Comparison of ENCODE assay signal across 15 cellular contexts in the genomic region with DNA sequence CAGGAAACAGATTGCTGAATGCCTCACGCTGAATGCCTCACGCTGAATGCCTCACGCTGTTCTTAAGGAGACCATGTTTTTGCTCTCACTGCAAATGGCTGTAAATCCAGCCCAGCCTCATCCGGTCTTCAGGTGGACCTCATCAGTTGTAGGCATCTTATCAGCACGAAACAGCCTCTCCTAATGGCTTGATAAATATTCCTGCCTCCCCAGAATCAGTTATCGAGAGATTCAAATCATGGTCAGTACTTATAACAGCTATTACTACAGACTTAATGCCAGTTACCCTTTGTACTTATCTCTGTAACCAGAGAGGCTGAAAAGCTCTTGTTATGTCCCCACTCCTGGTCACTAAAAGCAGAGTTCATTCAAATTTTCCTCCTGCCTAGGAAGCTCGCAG.
DNase-seq lines count a peak whose midpoint lies in the region; ATAC-seq, FAIRE-seq and TF ChIP-seq lines count a peak whose summit lies in the region.
"Had no signal": no experiment of that assay in that cellular context is flagged by ENCODE, and none has a peak within 500 bp of the region (broad histone marks: within the 10 kb centered on the region; RNA-seq: fewer than 3 reads in every experiment).

No MANE protein-coding gene starts in this region.

- H3K14ac ChIP-seq in H1 (ENCODE audit: insufficient read length), result no peak overlapping the region

- H2AK5ac ChIP-seq in H1 (ENCODE audit: low read depth, low read length), result no peak overlapping the region

- H4K20me1 ChIP-seq in H1 (replicated peaks in 1 of 2; ENCODE audit: control insufficient read depth in 1 of 2, insufficient read depth in 2 of 2, low read length in 2 of 2), result no peaks in the 10 kb centered on the region
- H4K20me1 ChIP-seq: BLaER1 treated with 17β-estradiol and CSF1 and Interleukin-3, amounts not matched to agents 10 nM and 100 nM had no signal

- H3K4me3 Mint-ChIP-seq in mesothelial cell of epicardium, result no peak overlapping the region

- peaks cover 66% of the 10 kb centered on the region for H3K4me1 Mint-ChIP-seq in mesothelial cell of epicardium

- H2BK20ac ChIP-seq in H1 (ENCODE audit: low read length), result no peak overlapping the region

- H4K8ac ChIP-seq in H1 (ENCODE audit: extremely low read depth, insufficient read depth, low read length), result no peak overlapping the region

- H3K36me3 Mint-ChIP-seq in mesothelial cell of epicardium, result no peaks in the 10 kb centered on the region

- H3K4me3 ChIP-seq in H1 (ENCODE audit: extremely low read depth in 1 of 4, insufficient read depth in 2 of 4, low read depth in 3 of 4, low read length in 4 of 4), result no peak overlapping the region
- H3K4me3 ChIP-seq: BLaER1 treated with 17β-estradiol and CSF1 and Interleukin-3, amounts not matched to agents 10 nM and 100 nM had no signal

- WGBS in H1 (ENCODE audit: extremely low coverage in 1 of 2, insufficient coverage in 1 of 2, insufficient read length in 1 of 2, insufficient replicate concordance in 2 of 2, low coverage in 1 of 2, low lambda C conversion rate in 2 of 2, missing lambda C conversion rate in 1 of 2), 2 experiments, result 62% methylated on average over 7 of the region's 7 CpGs; no CpG with 5 or more reads in 1 of the 2 experiments

- TF ChIP-seq POLR2A in H1 (IDR thresholded peaks at IDR 0.05; ENCODE audit: control extremely low read depth in 1 of 2, low read depth in 2 of 2, low read length in 2 of 2), result no peak

- no peaks in the 10 kb centered on the region for H3K23me2 ChIP-seq in H1 (ENCODE audit: low read depth, low read length)

- no peaks in the 10 kb centered on the region for H3K9me3 ChIP-seq in H1 (ENCODE audit: insufficient read depth in 2 of 2, low read depth in 1 of 2, low read length in 1 of 2)
- H3K9me3 ChIP-seq: BLaER1 treated with 17β-estradiol and CSF1 and Interleukin-3, amounts not matched to agents 10 nM and 100 nM had no signal

- no peaks in the 10 kb centered on the region for H3K9me3 Mint-ChIP-seq in mesothelial cell of epicardium

- no peak for ATAC-seq in SK-N-SH treated with all-trans-retinoic acid at 6 μM for 48 hours

- H2BK120ac ChIP-seq in H1 (replicated peaks; ENCODE audit: low read depth, low read length), result no peak overlapping the region

- no peak overlapping the region for H4K5ac ChIP-seq in H1 (ENCODE audit: insufficient read length, low read depth, low read length)

- POLR2A ChIA-PET in H1 (lab: Charles Lee; ENCODE audit: partially characterized antibody), result interaction anchor here (0.5 kb wide), 1 partner anchor 31 kb away, joined by 3 read pairs; no protein-coding TSS in a partner anchor

- no peak overlapping the region for H3K4me2 ChIP-seq in H1 (ENCODE audit: insufficient read depth in 1 of 2, low read depth in 2 of 2, low read length in 2 of 2)
- H3K4me2 ChIP-seq: BLaER1 treated with 17β-estradiol and CSF1 and Interleukin-3, amounts not matched to agents 10 nM and 100 nM had no signal

- no peak overlapping the region for H3K27ac ChIP-seq in H1 (ENCODE audit: low read depth, low read length)
- H3K27ac ChIP-seq: BLaER1 treated with 17β-estradiol and CSF1 and Interleukin-3, amounts not matched to agents 10 nM and 100 nM had no signal

- TF ChIP-seq CTCF in H1 (IDR thresholded peaks at IDR 0.05; ENCODE audit: control extremely low read depth in 1 of 3, insufficient read depth in 1 of 3, low read depth in 1 of 3, low read length in 3 of 3) (no peak), mesothelial cell of epicardium (IDR thresholded peaks at IDR 0.05; ENCODE audit: unreplicated experiment) (no peak)

- no peak overlapping the region for H4K91ac ChIP-seq in H1 (replicated peaks; ENCODE audit: insufficient read length, low read length)

- FAIRE-seq in H1 (lab: Jason Lieb, UNC), result no peak

- in situ Hi-C loops in KBM-7 (cut with MboI; ENCODE audit: low pct_unique_long_range_greater_than_20kb, low sequenced_read_pairs), result no loop called here

- H2BK15ac ChIP-seq in H1 (ENCODE audit: low read length), result no peak overlapping the region

- H3K23ac ChIP-seq in H1 (ENCODE audit: insufficient read length), result no peak overlapping the region

- H3K36me3 ChIP-seq in H1 (ENCODE audit: control insufficient read depth in 2 of 4, insufficient read depth in 4 of 4, low read length in 3 of 4), result no peaks in the 10 kb centered on the region
- H3K36me3 ChIP-seq: BLaER1 treated with 17β-estradiol and CSF1 and Interleukin-3, amounts not matched to agents 10 nM and 100 nM had no signal

- no peaks in the 10 kb centered on the region for H3K79me1 ChIP-seq in H1 (ENCODE audit: low read depth, low read length)

- no peak overlapping the region for H3K9ac ChIP-seq in H1 (replicated peaks in 1 of 4; ENCODE audit: extremely low read depth in 1 of 4, low read depth in 3 of 4, low read length in 3 of 4)
- H3K9ac ChIP-seq: BLaER1 treated with 17β-estradiol and CSF1 and Interleukin-3, amounts not matched to agents 10 nM and 100 nM had no signal

- no peak overlapping the region for H3K4ac ChIP-seq in H1 (replicated peaks; ENCODE audit: insufficient read length, low read depth, low read length)

- H3K27me3 ChIP-seq in H1 (replicated peaks in 1 of 4; ENCODE audit: control insufficient read depth in 3 of 4, extremely low read depth in 1 of 4, insufficient read depth in 3 of 4, low read length in 3 of 4), result no peaks in the 10 kb centered on the region
- H3K27me3 ChIP-seq: BLaER1 treated with 17β-estradiol and CSF1 and Interleukin-3, amounts not matched to agents 10 nM and 100 nM had no signal

- H2BK12ac ChIP-seq in H1 (ENCODE audit: low read depth, low read length), result no peak overlapping the region

- H3K18ac ChIP-seq in H1 (ENCODE audit: extremely low read depth, low read length), result no peak overlapping the region

- CTCF ChIA-PET in H1 (lab: Charles Lee; ENCODE audit: partially characterized antibody), result interaction anchor here (0.6 to 1.3 kb wide), 2 partner anchors 14 to 20 kb away, joined by 3 to 7 read pairs; no protein-coding TSS in a partner anchor

- H2AFZ ChIP-seq in H1 (ENCODE audit: low read length), result peak overlapping the region; percentile 92

- DNase-seq in H1 (ENCODE audit: low read depth in 1 of 2, low spot score in 2 of 2), result no peak
- no peak for DNase-seq in mesothelial cell of epicardium (ENCODE audit: low spot score in 2 of 2, unreplicated experiment in 2 of 2)
- no peak for DNase-seq in AML-193 (lab: John Stamatoyannopoulos, UW)
- DNase-seq in activated CD4-positive, alpha-beta T cell treated with anti-CD3 and anti-CD28 coated beads for 48 hours, result no peak
- no peak for DNase-seq in KBM-7
- DNase-seq in DMS114 treated with DMSO at 0.1 percent for 48 hours (lab: John Stamatoyannopoulos, UW; ENCODE audit: unreplicated experiment), result no peak
- DNase-seq: DMS153, EL, HCEC 1CT, NCI-H1417 treated with DMSO at 0.1 percent for 48 hours, NCI-H2081 treated with DMSO at 0.1 percent for 48 hours, NCI-H524, RPMI8226 had no signal

- no peak for TF ChIP-seq RAD21 in H1 (IDR thresholded peaks at IDR 0.05 in 1 of 2, conservative IDR thresholded peaks at IDR 0.05 in 1 of 2; ENCODE audit: low read depth in 2 of 2, low read length in 2 of 2)

- no peaks in the 10 kb centered on the region for H3K27me3 Mint-ChIP-seq in mesothelial cell of epicardium (ENCODE audit: low read depth)

- H3K27ac Mint-ChIP-seq in mesothelial cell of epicardium, result peak overlapping the region; percentile 78

- H3K4me1 ChIP-seq in H1 (replicated peaks in 1 of 4; ENCODE audit: control insufficient read depth in 3 of 4, insufficient read depth in 4 of 4, low read length in 3 of 4), result peaks cover 0 to 6% (median 1%) of the 10 kb centered on the region in 4 experiments; a peak in 4 of 7 replicates
- H3K4me1 ChIP-seq: BLaER1 treated with 17β-estradiol and CSF1 and Interleukin-3, amounts not matched to agents 10 nM and 100 nM had no signal

- TF ChIP-seq EP300 in H1 (IDR thresholded peaks at IDR 0.05; ENCODE audit: borderline replicate concordance in 1 of 2, low read depth in 2 of 2, low read length in 2 of 2), result no peak

- H3K79me2 ChIP-seq in H1 (ENCODE audit: control insufficient read depth in 1 of 2, insufficient read depth in 2 of 2, low read length in 2 of 2), result no peaks in the 10 kb centered on the region

- no peak overlapping the region for H3K56ac ChIP-seq in H1 (replicated peaks; ENCODE audit: insufficient read length, low read depth, low read length)

- H2BK5ac ChIP-seq in H1 (ENCODE audit: low read depth, low read length), result no peak overlapping the region

TF ChIP-seq in SK-N-SH treated with all-trans-retinoic acid at 6 μM for 48 hours, 23 proteins besides CTCF, POLR2A, EP300 and RAD21 (continues in another document):
- TF ChIP-seq TCF4 (CRISPR knock-in tag; IDR thresholded peaks at IDR 0.05; ENCODE audit: borderline replicate concordance) (peak; percentile 32; the same call in 1 of the 2 replicates), ZFP3 (CRISPR knock-in tag; IDR thresholded peaks at IDR 0.05) (no peak), TOX (CRISPR knock-in tag; IDR thresholded peaks at IDR 0.05; ENCODE audit: borderline replicate concordance) (no peak), SNAI2 (CRISPR knock-in tag; IDR thresholded peaks at IDR 0.05) (no peak)

TF ChIP-seq in H1, 55 proteins besides CTCF, POLR2A, EP300 and RAD21:
- TF ChIP-seq TCF12 (IDR thresholded peaks at IDR 0.05; ENCODE audit: low read depth, low read length) (no peak), TEAD4 (IDR thresholded peaks at IDR 0.05; ENCODE audit: low read depth, low read length) (0 out of 2 replicates have a peak, but pooled peaks have one; percentile 14), YY1 (IDR thresholded peaks at IDR 0.05; ENCODE audit: low read depth, low read length) (peak; percentile 81)
TF ChIP-seq in H1: peak in this region for 2.
